In the genomic region with DNA sequence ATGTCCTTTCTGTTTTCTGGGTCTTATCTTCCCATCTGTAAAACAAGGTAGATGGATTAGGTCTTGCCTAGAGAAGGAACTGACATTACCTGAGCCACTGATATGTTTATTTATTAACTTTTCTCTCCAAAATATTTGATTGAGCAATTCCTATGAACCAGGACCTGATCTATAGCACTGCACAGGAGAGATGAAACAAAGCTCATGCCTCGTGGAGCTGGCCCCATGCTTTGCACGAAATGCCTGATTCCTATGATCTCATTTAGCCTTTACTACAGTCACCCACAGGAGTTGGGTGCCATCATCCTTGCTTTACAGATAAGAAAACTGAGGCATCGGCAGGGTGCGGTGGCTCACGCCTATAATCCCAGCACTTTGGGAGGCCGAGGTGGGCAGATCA, we compare ENCODE assay signal across 9 cellular contexts.
"Had no signal": no experiment of that assay in that cellular context is flagged by ENCODE, and none has a peak within 500 bp of the region (broad histone marks: within the 10 kb centered on the region; RNA-seq: fewer than 3 reads in every experiment).

No MANE protein-coding gene starts in this region.

- H3K9me3 Mint-ChIP-seq: activated T-helper 1 cell treated with anti-CD3 and anti-CD28 coated beads, Interleukin-12 subunit alpha, Interleukin-12 subunit beta, Interleukin-2, Interleukin-4 antibody, amounts not matched to agents 30 ng/mL and 10 ng/mL and 1 ng/mL, durations not matched to agents 14 hours and 24 hours and 36 hours; stimulated activated naive CD8-positive, alpha-beta T cell treated with anti-CD3 and anti-CD28 coated beads, Interleukin-15, Interleukin-2, amounts not matched to agents 100 ng/mL and 50 ng/mL, for 24 hours; type B pancreatic cell had no signal

- H3K9me3 ChIP-seq: ascending aorta, mucosa of descending colon had no signal

- H3K4me3 Mint-ChIP-seq: activated naive CD4-positive, alpha-beta T cell treated with anti-CD3 and anti-CD28 coated beads for 36 hours; activated T-helper 1 cell treated with anti-CD3 and anti-CD28 coated beads, Interleukin-12 subunit alpha, Interleukin-12 subunit beta, Interleukin-2, Interleukin-4 antibody, amounts not matched to agents 30 ng/mL and 10 ng/mL and 1 ng/mL, durations not matched to agents 14 hours and 24 hours and 36 hours; naive thymus-derived CD4-positive, alpha-beta T cell; stimulated activated naive CD8-positive, alpha-beta T cell treated with anti-CD3 and anti-CD28 coated beads, Interleukin-15, Interleukin-2, amounts not matched to agents 100 ng/mL and 50 ng/mL, for 24 hours; type B pancreatic cell had no signal

- DNase-seq: activated CD4-positive, alpha-beta T cell treated with anti-CD3 and anti-CD28 coated beads, Interleukin-2, amount 50 U/mL, for 1 hour; activated naive CD4-positive, alpha-beta T cell treated with anti-CD3 and anti-CD28 coated beads for 36 hours; naive thymus-derived CD4-positive, alpha-beta T cell had no signal

- H3K27ac Mint-ChIP-seq: activated naive CD4-positive, alpha-beta T cell treated with anti-CD3 and anti-CD28 coated beads for 36 hours; activated T-helper 1 cell treated with anti-CD3 and anti-CD28 coated beads, Interleukin-12 subunit alpha, Interleukin-12 subunit beta, Interleukin-2, Interleukin-4 antibody, amounts not matched to agents 30 ng/mL and 10 ng/mL and 1 ng/mL, durations not matched to agents 14 hours and 24 hours and 36 hours; stimulated activated naive CD8-positive, alpha-beta T cell treated with anti-CD3 and anti-CD28 coated beads, Interleukin-15, Interleukin-2, amounts not matched to agents 100 ng/mL and 50 ng/mL, for 24 hours; type B pancreatic cell had no signal

- H3K36me3 Mint-ChIP-seq: type B pancreatic cell had no signal

- ATAC-seq: naive thymus-derived CD4-positive, alpha-beta T cell had no signal

- H3K4me3 ChIP-seq: ascending aorta, mucosa of descending colon had no signal

- H3K27ac ChIP-seq: ascending aorta, parathyroid adenoma had no signal

- H3K27me3 Mint-ChIP-seq: stimulated activated naive CD8-positive, alpha-beta T cell treated with anti-CD3 and anti-CD28 coated beads, Interleukin-15, Interleukin-2, amounts not matched to agents 100 ng/mL and 50 ng/mL, for 24 hours; type B pancreatic cell had no signal

- H3K4me1 ChIP-seq: ascending aorta had no signal

- H3K27me3 ChIP-seq: ascending aorta had no signal

- H3K36me3 ChIP-seq: ascending aorta had no signal
